17 cellular contexts compared by ENCODE assay signal in the genomic region with DNA sequence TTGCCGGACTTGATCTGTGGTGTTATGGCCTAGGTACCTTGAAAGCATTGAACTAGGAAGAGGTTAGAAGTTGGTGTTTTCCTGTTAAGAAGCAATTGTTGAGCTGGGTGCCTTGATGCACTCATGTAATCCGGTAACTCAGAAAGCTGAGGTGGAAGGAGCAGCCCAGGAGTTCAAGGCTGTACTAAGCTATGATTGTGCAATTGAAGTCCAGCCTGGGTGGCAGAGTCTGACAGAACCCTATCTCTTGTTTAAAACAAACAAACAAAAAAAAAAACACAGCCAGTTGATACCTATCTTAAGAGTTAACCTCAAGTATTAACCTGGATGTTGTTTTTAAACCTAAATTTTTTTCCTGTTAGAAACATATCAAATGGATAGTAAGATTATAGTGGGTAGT. TPM values are rescaled to one million over a fixed set of nuclear protein-coding genes. Genes with fewer than 3 reads are reported as not detected.
DNase-seq lines count a peak whose midpoint lies in the region; ATAC-seq and TF ChIP-seq lines count a peak whose summit lies in the region.
"Had no signal": no experiment of that assay in that cellular context is flagged by ENCODE, and none has a peak within 500 bp of the region (broad histone marks: within the 10 kb centered on the region; RNA-seq: fewer than 3 reads in every experiment).

No MANE protein-coding gene starts in this region.

- H3K36me3 ChIP-seq in stomach: peaks cover 30 to 73% (median 62%) of the 10 kb centered on the region in 4 donors

- TF ChIP-seq EP300 in stomach (IDR thresholded peaks at IDR 0.05): no peak

- H3K4me3 Mint-ChIP-seq in stimulated activated naive CD8-positive, alpha-beta T cell treated with anti-CD3 and anti-CD28 coated beads, Interleukin-15, Interleukin-2, amounts not matched to agents 100 ng/mL and 50 ng/mL, for 24 hours: no peak overlapping the region
- H3K4me3 Mint-ChIP-seq in memory B cell: no peak overlapping the region

- WGBS in stomach, 5 donors: 81 to 93% (median 88%) methylated on average over 2 of the region's 2 CpGs

- TF ChIP-seq POLR2A in stomach (IDR thresholded peaks at IDR 0.05): no peak

- intact Hi-C loops in stomach (cut with DNase I; ENCODE audit: low total_unique reads) (no loop called here), sciatic nerve (cut with DNase I) (no loop called here)

- peaks cover 62% of the 10 kb centered on the region for H3K36me3 Mint-ChIP-seq in stimulated activated naive CD8-positive, alpha-beta T cell treated with anti-CD3 and anti-CD28 coated beads, Interleukin-15, Interleukin-2, amounts not matched to agents 100 ng/mL and 50 ng/mL, for 24 hours (ENCODE audit: low read depth)
- H3K36me3 Mint-ChIP-seq in memory B cell: peaks cover 24% of the 10 kb centered on the region

- H3K4me3 ChIP-seq in stomach: no peak overlapping the region
- H3K4me3 ChIP-seq: GM12878, Peyer's patch had no signal

- no peaks in the 10 kb centered on the region for H3K9me3 ChIP-seq in stomach
- H3K9me3 ChIP-seq: Peyer's patch had no signal

- peaks cover 0 to 63% (median 12%) of the 10 kb centered on the region in 4 donors for H3K4me1 ChIP-seq in stomach
- H3K4me1 ChIP-seq: Peyer's patch had no signal

- in situ Hi-C loops in G401 (cut with HindIII; ENCODE audit: low sequenced_read_pairs): no loop called here

- H3K27ac ChIP-seq in stomach: no peak overlapping the region
- H3K27ac ChIP-seq: Peyer's patch had no signal

- H3K27ac Mint-ChIP-seq in stimulated activated naive CD8-positive, alpha-beta T cell treated with anti-CD3 and anti-CD28 coated beads, Interleukin-15, Interleukin-2, amounts not matched to agents 100 ng/mL and 50 ng/mL, for 24 hours: peak overlapping the region; percentile 0
- H3K27ac Mint-ChIP-seq in memory B cell: peak overlapping the region; percentile 38

- no peaks in the 10 kb centered on the region for H3K9me3 Mint-ChIP-seq in stimulated activated naive CD8-positive, alpha-beta T cell treated with anti-CD3 and anti-CD28 coated beads, Interleukin-15, Interleukin-2, amounts not matched to agents 100 ng/mL and 50 ng/mL, for 24 hours
- H3K9me3 Mint-ChIP-seq in memory B cell: no peaks in the 10 kb centered on the region
- H3K9me3 Mint-ChIP-seq: CD4-positive, CD25-positive, alpha-beta regulatory T cell had no signal

- TF ChIP-seq CTCF in stomach (IDR thresholded peaks at IDR 0.05): no peak

- H3K27me3 Mint-ChIP-seq in stimulated activated naive CD8-positive, alpha-beta T cell treated with anti-CD3 and anti-CD28 coated beads, Interleukin-15, Interleukin-2, amounts not matched to agents 100 ng/mL and 50 ng/mL, for 24 hours: no peaks in the 10 kb centered on the region
- H3K27me3 Mint-ChIP-seq in memory B cell: no peaks in the 10 kb centered on the region
- H3K27me3 Mint-ChIP-seq: CD4-positive, CD25-positive, alpha-beta regulatory T cell had no signal

- no peaks in the 10 kb centered on the region for H3K27me3 ChIP-seq in stomach
- H3K27me3 ChIP-seq: Peyer's patch had no signal

- DNase-seq in stimulated activated naive CD8-positive, alpha-beta T cell treated with anti-CD3 and anti-CD28 coated beads, Interleukin-15, Interleukin-2, amounts not matched to agents 100 U/mL and 50 U/mL, for 24 hours: no peak
- DNase-seq in epidermal melanocyte (ENCODE audit: insufficient read length, low spot score) (peak; percentile 4), memory B cell (ENCODE audit: low spot score in 2 of 2) (no peak), stomach (peak; percentile 5), G401 (ENCODE audit: low spot score) (no peak), sciatic nerve (ENCODE audit: low spot score) (no peak)
- DNase-seq: ACHN; Calu3; CD4-positive, CD25-positive, alpha-beta regulatory T cell; HCEC 1CT; NCI-H1092 treated with DMSO at 0.1 percent for 48 hours; NCI-H1694 treated with DMSO at 0.1 percent for 48 hours; Right ventricle myocardium superior had no signal

- H3K4me1 Mint-ChIP-seq in stimulated activated naive CD8-positive, alpha-beta T cell treated with anti-CD3 and anti-CD28 coated beads, Interleukin-15, Interleukin-2, amounts not matched to agents 100 ng/mL and 50 ng/mL, for 24 hours (ENCODE audit: low read depth): peaks cover 5% of the 10 kb centered on the region
- H3K4me1 Mint-ChIP-seq in memory B cell: peaks cover 25% of the 10 kb centered on the region

- no peak for ATAC-seq in stimulated activated naive CD8-positive, alpha-beta T cell treated with anti-CD3 and anti-CD28 coated beads, Interleukin-15, Interleukin-2, amounts not matched to agents 100 U/mL and 50 U/mL, for 24 hours
- ATAC-seq in memory B cell (ENCODE audit: low read depth): no peak
- no peak for ATAC-seq in GM19455 (IDR thresholded peaks at IDR 0.05; ENCODE audit: unreplicated experiment)
- ATAC-seq in sciatic nerve: no peak
- ATAC-seq: GM12878 had no signal

RNA-seq across cellular contexts. Expression of gene SAFB, which starts 19.3 kb away (rescaled TPM):
- 100 to 1,000 TPM in 3 of 5 donors, 10 to 100 TPM in 2; 46.1 to 636 (median 195) TPM for total RNA-seq in stomach
- 10 to 100 TPM; 33.1 to 46.3 (median 39.0) TPM for polyA plus RNA-seq in stomach
- 43.8 and 65.7 TPM in 2 replicates for total RNA-seq in G401 (2014; rRNA removed; shearing (Covaris generic))
- 115 TPM for total RNA-seq in sciatic nerve

RNA-seq across cellular contexts. Expression of gene SAFB2, which starts 19.6 kb away (rescaled TPM):
- 100 to 1,000 TPM in 4 of 5 donors, 10 to 100 TPM in 1; 67.2 to 237 (median 126) TPM for total RNA-seq in stomach
- polyA plus RNA-seq in stomach: 10 to 100 TPM; 38.5 to 49.8 (median 46.6) TPM
- total RNA-seq in G401 (2014; rRNA removed; shearing (Covaris generic)): 6.0 and 13.7 TPM in 2 replicates
- 121 TPM for total RNA-seq in sciatic nerve

RNA-seq across cellular contexts. Expression of gene MICOS13, which starts 38.1 kb away (rescaled TPM):
- total RNA-seq in stomach: 100 to 1,000 TPM in 1 of 5 donors, 10 to 100 TPM in 4; 11.0 to 171 (median 27.5) TPM
- 100 to 1,000 TPM in 2 of 3 donors, 10 to 100 TPM in 1; 96.7 to 136 (median 121) TPM for polyA plus RNA-seq in stomach
- total RNA-seq in G401 (2014; rRNA removed; shearing (Covaris generic)): 36.5 and 74.5 TPM in 2 replicates
- total RNA-seq in sciatic nerve: 35.9 TPM

RNA-seq across cellular contexts. Expression of gene HSD11B1L, which starts 38.6 kb away (rescaled TPM):
- total RNA-seq in stomach (10 to 100 TPM in 1 of 5 donors, 1 to 10 TPM in 3, under 1 TPM in 1; 0.89 to 26.8 (median 2.0) TPM), sciatic nerve (3.7 TPM)
- 10 to 100 TPM in 2 of 3 donors, 1 to 10 TPM in 1; 8.9 to 16.5 (median 11.2) TPM for polyA plus RNA-seq in stomach
- total RNA-seq in G401 (2014; rRNA removed; shearing (Covaris generic)): 15.1 and 18.8 TPM in 2 replicates

RNA-seq across cellular contexts. Expression of gene RPL36, which starts 47.9 kb away (rescaled TPM):
- total RNA-seq in stomach (100 to 1,000 TPM; 121 to 772 (median 289) TPM), sciatic nerve (601 TPM)
- polyA plus RNA-seq in stomach: 1,000 to 10,000 TPM; 1,713 to 2,132 (median 1,726) TPM
- 758 and 1,281 TPM in 2 replicates for total RNA-seq in G401 (2014; rRNA removed; shearing (Covaris generic))

Comparison
In these comparisons a context has a peak if more than half of its experiments do, and no peak if none do; other contexts are left out.
1. DNase-seq: peak in epidermal melanocyte (single experiment) and stomach (single experiment); none in stimulated activated naive CD8-positive, alpha-beta T cell treated with anti-CD3 and anti-CD28 coated beads, Interleukin-15, Interleukin-2, amounts not matched to agents 100 U/mL and 50 U/mL, for 24 hours (single experiment), memory B cell (0 of 2), G401 (single experiment) and sciatic nerve (single experiment).